In the genomic region with DNA sequence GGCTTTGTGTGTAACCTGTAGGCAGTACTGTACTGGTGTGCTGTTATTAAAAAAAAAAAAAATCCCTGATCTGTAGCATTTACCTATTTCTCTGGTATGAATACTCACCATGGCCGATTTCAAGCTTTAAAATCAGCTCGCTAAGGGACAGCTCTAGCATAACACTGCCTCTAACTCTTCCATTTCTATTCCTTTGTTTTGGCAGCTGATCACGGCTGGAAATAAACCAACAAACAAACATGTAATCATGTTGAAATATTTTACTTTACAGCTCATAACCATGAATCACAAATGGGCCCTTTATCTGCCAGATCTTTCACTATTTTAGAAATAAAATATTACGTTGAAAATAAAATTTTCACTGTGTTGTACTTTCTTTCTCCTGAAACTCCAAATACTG, we compare ENCODE assay signal across 17 cellular contexts.
DNase-seq lines count a peak whose midpoint lies in the region; TF ChIP-seq lines count a peak whose summit lies in the region.
"Had no signal": no experiment of that assay in that cellular context is flagged by ENCODE, and none has a peak within 500 bp of the region (broad histone marks: within the 10 kb centered on the region; RNA-seq: fewer than 3 reads in every experiment).

No MANE protein-coding gene starts in this region.

- H3K9me3 ChIP-seq in MM.1S (replicated peaks; ENCODE audit: insufficient read depth, low read length) = no peaks in the 10 kb centered on the region
- H3K9me3 ChIP-seq: BE2C, SJCRH30 had no signal

- DNase-seq in GM04504 (ENCODE audit: low read depth) = peak; percentile 37
- peak; percentile 7 to 49 for DNase-seq in cardiac fibroblast (ENCODE audit: low read depth in 2 of 2)
- peak; percentile 43 for DNase-seq in fibroblast of villous mesenchyme (ENCODE audit: low read depth)
- no peak for DNase-seq in MM.1S
- DNase-seq in putamen (ENCODE audit: low spot score) = no peak
- no peak for DNase-seq in caudate nucleus (lab: John Stamatoyannopoulos, UW)
- no peak for DNase-seq in NCI-H446 treated with DMSO at 0.1 percent for 48 hours (lab: John Stamatoyannopoulos, UW)
- DNase-seq: BE2C; CD4-positive, alpha-beta T cell; EL; HCEC 1CT; NCI-H1092; NCI-H2081 treated with DMSO at 0.1 percent for 48 hours; NCI-H524; SJCRH30 had no signal

- no peak for TF ChIP-seq CTCF in cardiac fibroblast (IDR thresholded peaks at IDR 0.05; ENCODE audit: low read depth, low read length)
- TF ChIP-seq CTCF in fibroblast of villous mesenchyme (IDR thresholded peaks at IDR 0.05; ENCODE audit: insufficient read depth, low read depth, low read length) = no peak
- no peak for TF ChIP-seq CTCF in MM.1S (IDR thresholded peaks at IDR 0.05; ENCODE audit: low read length)

- H3K9ac ChIP-seq in MM.1S (ENCODE audit: low read length) = no peak overlapping the region

- H3K27me3 ChIP-seq in ACC112 (ENCODE audit: insufficient read depth, low read length) (no peaks in the 10 kb centered on the region), MM.1S (replicated peaks; ENCODE audit: insufficient read depth, low read length) (no peaks in the 10 kb centered on the region)
- H3K27me3 ChIP-seq: BE2C, SJCRH30 had no signal

- H4K20me1 ChIP-seq in MM.1S (ENCODE audit: insufficient read depth, low read length) = no peaks in the 10 kb centered on the region

- H3F3A ChIP-seq in MM.1S (ENCODE audit: insufficient read depth, low read length) = no peaks in the 10 kb centered on the region

- H2AFZ ChIP-seq in ACC112 (ENCODE audit: low read length, unreplicated experiment) (peak overlapping the region; percentile 76), MM.1S (ENCODE audit: low read length) (no peak overlapping the region)

- no peak overlapping the region for H3K4me2 ChIP-seq in MM.1S (ENCODE audit: low read depth, low read length)

- H3K36me3 ChIP-seq in ACC112 (ENCODE audit: insufficient read depth, low read length) (no peaks in the 10 kb centered on the region), MM.1S (replicated peaks; ENCODE audit: insufficient read depth, low read length) (no peaks in the 10 kb centered on the region)
- H3K36me3 ChIP-seq: BE2C, SJCRH30 had no signal

- no peaks in the 10 kb centered on the region for H3K9me2 ChIP-seq in MM.1S (replicated peaks; ENCODE audit: insufficient read depth, low read length)

- H3K4me1 ChIP-seq in ACC112 (ENCODE audit: control insufficient read depth, insufficient read depth, low read length, unreplicated experiment) (peaks cover 17% of the 10 kb centered on the region), MM.1S (ENCODE audit: low read length) (no peaks in the 10 kb centered on the region)

- H3K4me3 ChIP-seq in ACC112 (ENCODE audit: low read depth, low read length) (no peak overlapping the region), cardiac fibroblast (replicated peaks in 1 of 2; ENCODE audit: low read depth in 2 of 2, low read length in 2 of 2) (no peak overlapping the region), fibroblast of villous mesenchyme (ENCODE audit: low read depth, low read length) (no peak overlapping the region), MM.1S (ENCODE audit: low read length) (no peak overlapping the region)
- H3K4me3 ChIP-seq: K562, SJCRH30 had no signal

- H3K79me2 ChIP-seq in ACC112 (ENCODE audit: control insufficient read depth, insufficient read depth, low read length, unreplicated experiment) (no peaks in the 10 kb centered on the region), MM.1S (ENCODE audit: low read length) (no peaks in the 10 kb centered on the region)

- H3K27ac ChIP-seq in ACC112 (ENCODE audit: low read depth, low read length) (no peak overlapping the region), MM.1S (ENCODE audit: low read length) (no peak overlapping the region), caudate nucleus (ENCODE audit: low read depth, low read length) (no peak overlapping the region)
- H3K27ac ChIP-seq: SJCRH30 had no signal

Comparison
In these comparisons a context has a peak if more than half of its experiments do, and no peak if none do; other contexts are left out.
1. DNase-seq: peak in GM04504 (single experiment), cardiac fibroblast (2 of 2) and fibroblast of villous mesenchyme (single experiment); none in MM.1S (single experiment), putamen (single experiment), caudate nucleus (0 of 61) and NCI-H446 treated with DMSO at 0.1 percent for 48 hours (single experiment).